Comparison of ENCODE assay signal across 23 cellular contexts in genomic region chr5:56471707-56472106, GRCh38.
"Had no signal": no experiment of that assay in that cellular context is flagged by ENCODE, and none has a peak within 500 bp of the region (broad histone marks: within the 10 kb centered on the region; RNA-seq: fewer than 3 reads in every experiment).

No MANE protein-coding gene starts in this region.

- H3K9me3 ChIP-seq: MG63, SJSA1 had no signal

- DNase-seq: Karpas-422, KG1, MG63, NCI-H1092, NCI-H1105 treated with DMSO at 0.1 percent for 48 hours, NCI-H1417 treated with DMSO at 0.1 percent for 48 hours, NCI-H146, NCI-H1694 treated with DMSO at 0.1 percent for 48 hours, NCI-H1930, NCI-H2081, NCI-H2107, NCI-H226, NCI-H446, NCI-H510A, NCI-H524 treated with DMSO at 0.1 percent for 48 hours, NCI-H774, Right ventricle myocardium superior, RPMI8226, SIG-M5, SW 1271 had no signal

- H3K27ac ChIP-seq: HL-60, SJSA1, SK-N-MC had no signal

- H3K36me3 ChIP-seq: MG63, SJSA1 had no signal

- H3K27me3 ChIP-seq: MG63, SJSA1 had no signal

- H3K4me3 ChIP-seq: MG63, SJSA1, SK-N-MC had no signal
